In genomic region chr10:57338823-57339558, GRCh38 we compare ENCODE assay signal across 8 cellular contexts.
DNase-seq lines count a peak whose midpoint lies in the region; ATAC-seq and TF ChIP-seq lines count a peak whose summit lies in the region.
"Had no signal": no experiment of that assay in that cellular context is flagged by ENCODE, and none has a peak within 500 bp of the region (broad histone marks: within the 10 kb centered on the region; RNA-seq: fewer than 3 reads in every experiment).

No MANE protein-coding gene starts in this region.

- H3K4me3 ChIP-seq in KMS-11 (IDR thresholded peaks at IDR 0.05; ENCODE audit: insufficient read depth, low read depth, low read length) (no peak overlapping the region), vagina (no peak overlapping the region)

- no peaks in the 10 kb centered on the region for H4K20me1 ChIP-seq in KMS-11 (ENCODE audit: insufficient read depth)

- H3K27ac Mint-ChIP-seq in activated B cell treated with CpG ODN at 0.5 μM for 24 hours: no peak overlapping the region
- H3K27ac Mint-ChIP-seq: activated T-cell treated with anti-CD3 and anti-CD28 coated beads, Interleukin-2, amount 50 U/mL, for 72 hours had no signal

- H2AFZ ChIP-seq in KMS-11 (ENCODE audit: low read depth): no peak overlapping the region

- H3K27ac ChIP-seq in KMS-11 (no peak overlapping the region), vagina (no peak overlapping the region)

- peak; percentile 44 for DNase-seq in EH (ENCODE audit: low read depth)
- no peak for DNase-seq in activated B cell treated with CpG ODN at 0.5 μM for 24 hours
- DNase-seq in iris pigment epithelial cell (ENCODE audit: low read depth): peak; percentile 36
- DNase-seq in vagina (ENCODE audit: extremely low spot score in 2 of 2): no peak
- DNase-seq in 8988T: no peak

- H3K4me1 Mint-ChIP-seq in activated B cell treated with CpG ODN at 0.5 μM for 24 hours: no peaks in the 10 kb centered on the region

- no peaks in the 10 kb centered on the region for H3K9me3 ChIP-seq in vagina

- H3K36me3 ChIP-seq in KMS-11 (ENCODE audit: insufficient read depth) (no peaks in the 10 kb centered on the region), vagina (no peaks in the 10 kb centered on the region)

- no peak for TF ChIP-seq POLR2A in vagina (IDR thresholded peaks at IDR 0.05)

- H3K4me2 ChIP-seq in KMS-11: no peak overlapping the region

- H3K4me3 Mint-ChIP-seq in activated B cell treated with CpG ODN at 0.5 μM for 24 hours: no peak overlapping the region
- H3K4me3 Mint-ChIP-seq: activated T-cell treated with anti-CD3 and anti-CD28 coated beads, Interleukin-2, amount 50 U/mL, for 72 hours had no signal

- intact Hi-C loops in activated B cell treated with CpG ODN at 0.5 μM for 24 hours (cut with micrococcal nuclease): no loop called here
- intact Hi-C loops in vagina (cut with DNase I): no loop called here

- POLR2A ChIA-PET in activated B cell treated with CpG ODN at 0.5 μM for 24 hours (lab: Charles Lee): no interaction called here

- no peak overlapping the region for H3K9ac ChIP-seq in KMS-11

- TF ChIP-seq CTCF in KMS-11 (conservative IDR thresholded peaks at IDR 0.05; ENCODE audit: low read depth, low read length) (peak; percentile 79), activated B cell treated with CpG ODN at 0.5 μM for 24 hours (IDR thresholded peaks at IDR 0.05) (no peak), vagina (IDR thresholded peaks at IDR 0.05) (peak in 2 of 3 experiments; percentile 26 to 53)

- H3K27me3 ChIP-seq in KMS-11 (ENCODE audit: insufficient read depth, low read depth) (no peaks in the 10 kb centered on the region), vagina (no peaks in the 10 kb centered on the region)

- peaks cover 11% of the 10 kb centered on the region for H3K9me3 Mint-ChIP-seq in activated B cell treated with CpG ODN at 0.5 μM for 24 hours

- no peaks in the 10 kb centered on the region for H3K36me3 Mint-ChIP-seq in activated B cell treated with CpG ODN at 0.5 μM for 24 hours (ENCODE audit: low read depth)

- peak; percentile 71 for ATAC-seq in GM21423 (IDR thresholded peaks at IDR 0.05; ENCODE audit: unreplicated experiment)
- peak; percentile 34 for ATAC-seq in activated B cell treated with CpG ODN at 0.5 μM for 24 hours (ENCODE audit: low read depth)
- ATAC-seq: activated T-cell treated with anti-CD3 and anti-CD28 coated beads, Interleukin-2, amount 50 U/mL, for 72 hours had no signal

- CTCF ChIA-PET in activated B cell treated with CpG ODN at 0.5 μM for 24 hours (lab: Charles Lee): no interaction called here

- no peaks in the 10 kb centered on the region for H3K4me1 ChIP-seq in KMS-11 (ENCODE audit: low read depth, poor library complexity, severe bottlenecking)
- H3K4me1 ChIP-seq in vagina: no peaks in the 10 kb centered on the region

- no peaks in the 10 kb centered on the region for H3K79me2 ChIP-seq in KMS-11 (ENCODE audit: insufficient read depth, low read depth)

- no peaks in the 10 kb centered on the region for H3K27me3 Mint-ChIP-seq in activated B cell treated with CpG ODN at 0.5 μM for 24 hours

Comparison
In these comparisons a context has a peak if more than half of its experiments do, and no peak if none do; other contexts are left out.
1. DNase-seq: peak in EH (single experiment) and iris pigment epithelial cell (single experiment); none in activated B cell treated with CpG ODN at 0.5 μM for 24 hours (single experiment), vagina (0 of 2) and 8988T (single experiment).